In the genomic region with DNA sequence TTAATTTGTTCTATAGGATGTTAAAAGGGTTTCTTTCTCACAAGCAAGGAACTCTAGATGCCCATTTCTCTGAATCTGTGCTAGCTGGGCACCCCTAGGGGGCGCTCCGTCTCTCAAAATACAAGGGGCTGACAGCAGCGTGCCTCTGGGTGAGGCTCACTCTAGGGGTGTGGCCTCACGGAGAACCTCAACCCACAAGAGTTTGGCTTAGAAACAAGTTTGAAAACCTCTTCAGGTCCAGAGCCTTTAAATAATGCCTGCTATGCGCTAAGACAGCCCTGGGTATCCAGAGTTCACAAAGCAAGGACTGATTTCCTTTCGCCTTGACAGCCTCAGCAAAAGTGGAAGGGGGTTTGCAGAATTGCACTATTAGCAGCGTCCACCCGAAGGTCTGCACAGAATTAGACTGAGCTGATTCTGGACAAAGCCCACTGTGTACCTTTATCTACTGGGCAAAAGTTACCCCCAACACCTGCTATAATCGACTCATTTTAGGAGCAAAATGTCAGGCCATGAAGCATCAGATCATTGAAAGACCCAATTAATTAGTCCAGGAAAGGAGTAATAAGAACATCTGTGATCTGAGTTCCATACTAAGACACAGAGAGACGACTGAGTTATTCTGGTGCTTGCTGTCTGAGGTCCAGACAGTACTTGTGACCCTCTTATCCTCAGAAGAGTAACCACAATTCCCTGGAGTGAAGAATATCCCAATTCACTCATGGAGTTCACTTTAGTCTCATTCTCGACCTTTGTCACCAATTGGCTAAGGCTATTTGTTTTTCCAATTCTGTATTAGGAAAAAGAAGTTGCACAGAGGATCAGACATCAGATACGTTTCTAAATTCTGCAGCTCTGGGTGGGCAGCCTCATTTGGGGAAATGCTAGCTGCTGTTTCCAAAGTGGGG, we compare ENCODE assay signal across 8 cellular contexts. TPM values are rescaled to one million over a fixed set of nuclear protein-coding genes. Genes with fewer than 3 reads are reported as not detected.
DNase-seq lines count a peak whose midpoint lies in the region; ATAC-seq and TF ChIP-seq lines count a peak whose summit lies in the region.

No MANE protein-coding gene starts in this region.

- H3K36me3 ChIP-seq in thoracic aorta, result no peaks in the 10 kb centered on the region

- peak overlapping the region; percentile 79 for H3K4me3 Mint-ChIP-seq in activated naive CD8-positive, alpha-beta T cell
- H3K4me3 Mint-ChIP-seq in osteocyte (ENCODE audit: unreplicated experiment), result peak overlapping the region; percentile 84

- DNase-seq in GM04503 (ENCODE audit: low read depth), result peak; percentile 59
- DNase-seq in HFF-Myc (ENCODE audit: extremely low read depth, low read depth), result peak; percentile 86
- DNase-seq in MV-4-11 (lab: John Stamatoyannopoulos, UW), result peak; percentile 74
- peak; percentile 94 for DNase-seq in Right ventricle myocardium inferior (ENCODE audit: missing footprints)
- peak; percentile 93 for DNase-seq in osteocyte (ENCODE audit: extremely low spot score, unreplicated experiment)
- DNase-seq in thoracic aorta (ENCODE audit: low spot score), result peak; percentile 79

- H3K27ac Mint-ChIP-seq in activated naive CD8-positive, alpha-beta T cell, result no peak overlapping the region
- H3K27ac Mint-ChIP-seq in osteocyte (ENCODE audit: unreplicated experiment), result peak overlapping the region; percentile 77

- peaks cover 1 to 11% of the 10 kb centered on the region in 2 donors for H3K4me1 ChIP-seq in thoracic aorta (ENCODE audit: control insufficient read depth in 1 of 2, low read depth in 2 of 2)

- ATAC-seq in SK-N-SH treated with all-trans-retinoic acid at 6 μM for 48 hours (peak; percentile 87), Right ventricle myocardium inferior (peak; percentile 93), thoracic aorta (ENCODE audit: insufficient number of reproducible peaks, low FRiP score, low read depth) (peak; percentile 72)

- no peaks in the 10 kb centered on the region for H3K9me3 ChIP-seq in thoracic aorta

- no peaks in the 10 kb centered on the region for H3K9me3 Mint-ChIP-seq in activated naive CD8-positive, alpha-beta T cell (ENCODE audit: low read depth)
- no peaks in the 10 kb centered on the region for H3K9me3 Mint-ChIP-seq in osteocyte (ENCODE audit: unreplicated experiment)

- TF ChIP-seq CTCF in HFF-Myc (IDR thresholded peaks at IDR 0.05; ENCODE audit: low read depth, low read length, missing control alignments), result peak; percentile 98
- TF ChIP-seq CTCF in osteocyte (IDR thresholded peaks at IDR 0.05), result peak; percentile 99
- TF ChIP-seq CTCF in thoracic aorta (IDR thresholded peaks at IDR 0.05), result peak; percentile 94

- H3K4me1 Mint-ChIP-seq in activated naive CD8-positive, alpha-beta T cell (ENCODE audit: low read depth), result peaks cover 17% of the 10 kb centered on the region
- H3K4me1 Mint-ChIP-seq in osteocyte (ENCODE audit: unreplicated experiment), result peaks cover 52% of the 10 kb centered on the region

- intact Hi-C loops in Right ventricle myocardium inferior (cut with DNase I), result loop anchor here (1.0 to 5.0 kb wide), 3 partner anchors 54 to 120 kb away; no protein-coding TSS in a partner anchor

- H3K27me3 Mint-ChIP-seq in activated naive CD8-positive, alpha-beta T cell, result peaks cover 42% of the 10 kb centered on the region
- H3K27me3 Mint-ChIP-seq in osteocyte (ENCODE audit: unreplicated experiment), result no peaks in the 10 kb centered on the region

- peak overlapping the region; percentile 66 for H3K4me3 ChIP-seq in HFF-Myc (replicated peaks; ENCODE audit: low read depth, low read length)
- peak overlapping the region; percentile 77 for H3K4me3 ChIP-seq in thoracic aorta

- no peaks in the 10 kb centered on the region for H3K36me3 Mint-ChIP-seq in activated naive CD8-positive, alpha-beta T cell
- no peaks in the 10 kb centered on the region for H3K36me3 Mint-ChIP-seq in osteocyte (ENCODE audit: unreplicated experiment)

- peak overlapping the region; percentile 83 to 85 for H3K27ac ChIP-seq in thoracic aorta

- no peaks in the 10 kb centered on the region for H3K27me3 ChIP-seq in thoracic aorta (replicated peaks; ENCODE audit: insufficient read depth)

TF ChIP-seq in SK-N-SH treated with all-trans-retinoic acid at 6 μM for 48 hours, 23 proteins besides CTCF, POLR2A, EP300 and RAD21:
- TF ChIP-seq ZNF8 (CRISPR knock-in tag; IDR thresholded peaks at IDR 0.05), result no peak
- no peak; the same call in 1 of the 2 replicates for TF ChIP-seq BACH2 (CRISPR knock-in tag; IDR thresholded peaks at IDR 0.05; ENCODE audit: borderline replicate concordance)
- TF ChIP-seq ZNF565 (CRISPR knock-in tag; conservative IDR thresholded peaks at IDR 0.05; ENCODE audit: low read depth), result no peak
- TF ChIP-seq TOX (CRISPR knock-in tag; IDR thresholded peaks at IDR 0.05; ENCODE audit: borderline replicate concordance), result no peak

RNA-seq across cellular contexts. Expression of gene CPED1, which starts 0.6 kb away (rescaled TPM):
- total RNA-seq in Right ventricle myocardium inferior (27.5 TPM), osteocyte (3.4 and 3.9 TPM in 2 replicates), thoracic aorta (100 to 1,000 TPM in 1 of 2 donors, 10 to 100 TPM in 1; 77.4 to 126 TPM)

RNA-seq across cellular contexts. Expression of gene ING3, which starts 37.4 kb away (rescaled TPM):
- 14.1 TPM for total RNA-seq in Right ventricle myocardium inferior
- 20.2 and 20.7 TPM in 2 replicates for total RNA-seq in osteocyte
- 10 to 100 TPM; 12.3 to 21.2 TPM for total RNA-seq in thoracic aorta

Comparison
In these comparisons a context has a peak if more than half of its experiments do, and no peak if none do; other contexts are left out.
1. Peak in every context shown above with its lines: DNase-seq, ATAC-seq, H3K4me3 ChIP-seq and H3K27ac ChIP-seq.